Comparison of ENCODE assay signal across 21 cellular contexts in genomic region chr9:111271481-111272080, GRCh38. TPM values are rescaled to one million over a fixed set of nuclear protein-coding genes. Genes with fewer than 3 reads are reported as not detected.
DNase-seq lines count a peak whose midpoint lies in the region; ATAC-seq and TF ChIP-seq lines count a peak whose summit lies in the region.
"Had no signal": no experiment of that assay in that cellular context is flagged by ENCODE, and none has a peak within 500 bp of the region (broad histone marks: within the 10 kb centered on the region; RNA-seq: fewer than 3 reads in every experiment).

No MANE protein-coding gene starts in this region.

- no peak overlapping the region for H3K9ac ChIP-seq in IMR-90 (ENCODE audit: low read depth, low read length)

- DNase-seq in IMR-90: peak; percentile 65
- peak; percentile 11 for DNase-seq in choroid plexus epithelial cell (ENCODE audit: low read depth)
- no peak for DNase-seq in nephron progenitor cell
- DNase-seq in right lobe of liver: no peak
- DNase-seq in NCI-H446 (lab: John Stamatoyannopoulos, UW): no peak
- no peak for DNase-seq in activated CD4-positive, alpha-beta memory T cell treated with anti-CD3 and anti-CD28 coated beads, Interleukin-2, amount 10 ng/mL, durations not matched to agents 7 days and 5 days
- DNase-seq in osteocyte (ENCODE audit: extremely low spot score, unreplicated experiment): no peak
- DNase-seq: KG1, MM.1S, NCI-H1105 treated with DMSO at 0.1 percent for 48 hours, NCI-H187 treated with DMSO at 0.1 percent for 48 hours had no signal

- 0 out of 2 replicates have a peak overlapping the region, but pooled peaks have one; percentile 33 for H2BK20ac ChIP-seq in IMR-90 (ENCODE audit: low read depth, low read length)

- H3K4me3 Mint-ChIP-seq in nephron progenitor cell (no peak overlapping the region), osteocyte (ENCODE audit: unreplicated experiment) (no peak overlapping the region)
- no peak overlapping the region for H3K4me3 Mint-ChIP-seq in activated CD4-positive, alpha-beta memory T cell treated with anti-CD3 and anti-CD28 coated beads, Interleukin-2, amount 10 ng/mL, durations not matched to agents 7 days and 5 days

- H2AFZ ChIP-seq in ACC112 (ENCODE audit: low read length, unreplicated experiment): peak overlapping the region; percentile 72
- H2AFZ ChIP-seq in IMR-90 (replicated peaks; ENCODE audit: low read length, poor library complexity): peak overlapping the region; percentile 83

- no peak overlapping the region for H4K5ac ChIP-seq in IMR-90 (ENCODE audit: low read depth, low read length)

- H3K9me3 Mint-ChIP-seq in nephron progenitor cell: peaks cover 11% of the 10 kb centered on the region
- H3K9me3 Mint-ChIP-seq in activated CD4-positive, alpha-beta memory T cell treated with anti-CD3 and anti-CD28 coated beads, Interleukin-2, amount 10 ng/mL, durations not matched to agents 7 days and 5 days: peaks cover 4% of the 10 kb centered on the region
- peaks cover 10% of the 10 kb centered on the region for H3K9me3 Mint-ChIP-seq in osteocyte (ENCODE audit: unreplicated experiment)

- in situ Hi-C loops in IMR-90 (cut with MboI; ENCODE audit: low sequenced_read_pairs): no loop called here

- H3K27ac Mint-ChIP-seq in nephron progenitor cell (peak overlapping the region; percentile 36), osteocyte (ENCODE audit: unreplicated experiment) (no peak overlapping the region)
- H3K27ac Mint-ChIP-seq in activated CD4-positive, alpha-beta memory T cell treated with anti-CD3 and anti-CD28 coated beads, Interleukin-2, amount 10 ng/mL, durations not matched to agents 7 days and 5 days: no peak overlapping the region

- H3K4me2 ChIP-seq in IMR-90 (ENCODE audit: low read depth, low read length): no peak overlapping the region

- no peak overlapping the region for H3K56ac ChIP-seq in IMR-90 (ENCODE audit: extremely low read depth, insufficient read depth, low read length)

- H3K23ac ChIP-seq in IMR-90 (ENCODE audit: low read depth, low read length): no peak overlapping the region

- H3K27me3 Mint-ChIP-seq in nephron progenitor cell (ENCODE audit: low read depth, poor library complexity) (no peaks in the 10 kb centered on the region), osteocyte (ENCODE audit: unreplicated experiment) (no peaks in the 10 kb centered on the region)
- peaks cover under 1% of the 10 kb centered on the region for H3K27me3 Mint-ChIP-seq in activated CD4-positive, alpha-beta memory T cell treated with anti-CD3 and anti-CD28 coated beads, Interleukin-2, amount 10 ng/mL, durations not matched to agents 7 days and 5 days

- H3K9me1 ChIP-seq in IMR-90 (ENCODE audit: insufficient read depth, low read length): 0 out of 2 replicates have a peak, but pooled peaks cover 2% of the 10 kb centered on the region

- intact Hi-C loops in IMR-90 (cut with micrococcal nuclease): no loop called here
- intact Hi-C loops in right lobe of liver (cut with DNase I): no loop called here

- H2BK120ac ChIP-seq in IMR-90 (ENCODE audit: low read depth, low read length): no peak overlapping the region; the same call in 1 of the 2 replicates

- ATAC-seq in IMR-90 (ENCODE audit: low read depth) (peak; percentile 54; the same call in 1 of the 2 replicates), right lobe of liver (no peak)
- ATAC-seq: GM12878, HCT116, Panc1, Right ventricle myocardium inferior had no signal

- peak overlapping the region; percentile 46; the same call in 1 of the 2 replicates for H3K27ac ChIP-seq in ACC112 (ENCODE audit: low read depth, low read length)
- H3K27ac ChIP-seq in IMR-90 (ENCODE audit: insufficient read depth, low read length): no peak overlapping the region
- no peak overlapping the region for H3K27ac ChIP-seq in right lobe of liver
- H3K27ac ChIP-seq: 22Rv1, C4-2B, SK-N-MC had no signal

- 0 out of 2 replicates have a peak overlapping the region, but pooled peaks have one; percentile 26 for H3K4ac ChIP-seq in IMR-90 (ENCODE audit: low read depth, low read length)

- BruUV-seq in IMR-90 (replicated peaks; lab: Mats Ljungman, UMichigan): no TSS peak

- H2AK5ac ChIP-seq in IMR-90 (ENCODE audit: low read depth, low read length): no peak overlapping the region

- TF ChIP-seq POLR2A in IMR-90 (IDR thresholded peaks at IDR 0.05; ENCODE audit: low read depth, low read length) (no peak), right lobe of liver (IDR thresholded peaks at IDR 0.05) (no peak)

- no peak overlapping the region for H2BK5ac ChIP-seq in IMR-90 (ENCODE audit: low read depth, low read length, poor library complexity, severe bottlenecking)

- TF ChIP-seq CTCF in IMR-90 (conservative IDR thresholded peaks at IDR 0.05; ENCODE audit: low read depth, low read length) (no peak), choroid plexus epithelial cell (conservative IDR thresholded peaks at IDR 0.05; ENCODE audit: low read depth, low read length) (no peak), nephron progenitor cell (IDR thresholded peaks at IDR 0.05) (no peak), right lobe of liver (IDR thresholded peaks at IDR 0.05) (no peak), osteocyte (IDR thresholded peaks at IDR 0.05) (no peak)

- H4K8ac ChIP-seq in IMR-90 (ENCODE audit: low read depth in 2 of 2, low read length in 2 of 2): peak overlapping the region in 1 of 2 experiments; percentile 11; a peak in 1 of 4 replicates

- no peak overlapping the region for H2AK9ac ChIP-seq in IMR-90 (replicated peaks; ENCODE audit: low read depth, low read length, poor library complexity)

- CTCF ChIA-PET in IMR-90 (lab: Yijun Ruan, JAX): no interaction called here
- CTCF ChIA-PET in activated CD4-positive, alpha-beta memory T cell treated with anti-CD3 and anti-CD28 coated beads, Interleukin-2, amount 10 ng/mL, durations not matched to agents 7 days and 5 days (lab: Charles Lee): no interaction called here

- POLR2A ChIA-PET in IMR-90 (lab: Charles Lee; ENCODE audit: unreplicated experiment): interaction anchor here (0.5 kb wide), 1 partner anchor 697 kb away, joined by 3 read pairs; no protein-coding TSS in a partner anchor
- POLR2A ChIA-PET in activated CD4-positive, alpha-beta memory T cell treated with anti-CD3 and anti-CD28 coated beads, Interleukin-2, amount 10 ng/mL, durations not matched to agents 7 days and 5 days (lab: Charles Lee): no interaction called here

- no peak overlapping the region for H2BK15ac ChIP-seq in IMR-90 (ENCODE audit: low read depth, low read length)

- H3K79me2 ChIP-seq in ACC112 (ENCODE audit: control insufficient read depth, insufficient read depth, low read length, unreplicated experiment): no peaks in the 10 kb centered on the region

- no peaks in the 10 kb centered on the region for H3K36me3 Mint-ChIP-seq in nephron progenitor cell (ENCODE audit: low read depth)
- H3K36me3 Mint-ChIP-seq in activated CD4-positive, alpha-beta memory T cell treated with anti-CD3 and anti-CD28 coated beads, Interleukin-2, amount 10 ng/mL, durations not matched to agents 7 days and 5 days (ENCODE audit: low read depth): no peaks in the 10 kb centered on the region
- H3K36me3 Mint-ChIP-seq in osteocyte (ENCODE audit: unreplicated experiment): no peaks in the 10 kb centered on the region

- peaks cover 16% of the 10 kb centered on the region for H3K4me1 ChIP-seq in ACC112 (ENCODE audit: control insufficient read depth, insufficient read depth, low read length, unreplicated experiment)
- H3K4me1 ChIP-seq in IMR-90 (ENCODE audit: control insufficient read depth, insufficient read depth, low read length): peaks cover 2% of the 10 kb centered on the region; the same call in 1 of the 2 replicates
- H3K4me1 ChIP-seq in right lobe of liver: no peaks in the 10 kb centered on the region

- no peaks in the 10 kb centered on the region for H3K79me1 ChIP-seq in IMR-90 (ENCODE audit: low read depth in 1 of 2, low read length in 2 of 2)

- H3K27me3 ChIP-seq in ACC112 (ENCODE audit: insufficient read depth, low read length) (no peaks in the 10 kb centered on the region), IMR-90 (ENCODE audit: control insufficient read depth, insufficient read depth, low read length) (no peaks in the 10 kb centered on the region), right lobe of liver (no peaks in the 10 kb centered on the region)

- H3K4me1 Mint-ChIP-seq in nephron progenitor cell (peaks cover 18% of the 10 kb centered on the region), osteocyte (ENCODE audit: unreplicated experiment) (peaks cover 3% of the 10 kb centered on the region)
- no peaks in the 10 kb centered on the region for H3K4me1 Mint-ChIP-seq in activated CD4-positive, alpha-beta memory T cell treated with anti-CD3 and anti-CD28 coated beads, Interleukin-2, amount 10 ng/mL, durations not matched to agents 7 days and 5 days

- 57% methylated on average over 1 of the region's 4 CpGs; no CpG with 5 or more reads in 1 of the 2 experiments for WGBS in IMR-90 (ENCODE audit: extremely low coverage in 2 of 2, insufficient read length in 1 of 2), 2 experiments
- 60% methylated on average over 4 of the region's 4 CpGs for WGBS in right lobe of liver (ENCODE audit: insufficient coverage, low coverage, low lambda C conversion rate, missing lambda C conversion rate)

- H3K4me3 ChIP-seq in ACC112 (ENCODE audit: low read depth, low read length): peak overlapping the region; percentile 25; the same call in 1 of the 2 replicates
- H3K4me3 ChIP-seq in IMR-90 (ENCODE audit: insufficient read depth, low read depth, low read length): no peak overlapping the region
- no peak overlapping the region for H3K4me3 ChIP-seq in choroid plexus epithelial cell (ENCODE audit: low read depth, low read length)
- H3K4me3 ChIP-seq in right lobe of liver: no peak overlapping the region
- H3K4me3 ChIP-seq: GM12878, SK-N-MC had no signal

- H4K20me1 ChIP-seq in IMR-90 (ENCODE audit: insufficient read depth, low read length): no peaks in the 10 kb centered on the region

- no peak overlapping the region for H3K18ac ChIP-seq in IMR-90 (ENCODE audit: low read depth, low read length)

- H3K9me3 ChIP-seq in IMR-90 (ENCODE audit: control insufficient read depth, insufficient read depth, low read length) (no peaks in the 10 kb centered on the region), right lobe of liver (no peaks in the 10 kb centered on the region)

- H4K91ac ChIP-seq in IMR-90 (ENCODE audit: insufficient read depth, low read depth, low read length): no peak overlapping the region

- H3K14ac ChIP-seq in IMR-90 (replicated peaks; ENCODE audit: low read depth, low read length): peak overlapping the region; percentile 27

- dilution Hi-C loops in IMR-90 (cut with HindIII; ENCODE audit: low sequenced_read_pairs, unreplicated experiment): no loop called here

- TF ChIP-seq RAD21 in IMR-90 (IDR thresholded peaks at IDR 0.05; ENCODE audit: low read length): no peak

- H3K36me3 ChIP-seq in ACC112 (ENCODE audit: insufficient read depth, low read length): no peaks in the 10 kb centered on the region
- H3K36me3 ChIP-seq in IMR-90 (ENCODE audit: control insufficient read depth, insufficient read depth, low read length): no peaks in the 10 kb centered on the region
- no peaks in the 10 kb centered on the region for H3K36me3 ChIP-seq in right lobe of liver

RNA-seq across cellular contexts. Expression of gene OR2K2, which starts 58.4 kb away (rescaled TPM):
- total RNA-seq in IMR-90 (2012; rRNA removed) (not detected in 2 replicates), right lobe of liver (not detected), osteocyte (not detected in 2 replicates)
- polyA plus RNA-seq in IMR-90 (2012; rRNA removed): not detected in 2 replicates
- not detected in 2 replicates for polyA plus RNA-seq in IMR-90 (2012; cell fraction: cytosol; rRNA removed)
- polyA plus RNA-seq in IMR-90 (2012; cell fraction: nucleus; rRNA removed; ENCODE audit: low replicate concordance): 0.15 TPM in 1 of 2 replicates, not detected in the other
- not detected for total RNA-seq in activated CD4-positive, alpha-beta memory T cell treated with anti-CD3 and anti-CD28 coated beads, Interleukin-2, amount 10 ng/mL, durations not matched to agents 7 days and 5 days
- total RNA-seq: G401, GM12878, NCI-H460, Right ventricle myocardium inferior had no signal

Comparison
In these comparisons a context has a peak if more than half of its experiments do, and no peak if none do; other contexts are left out.
1. DNase-seq: peak in IMR-90 (single experiment) and choroid plexus epithelial cell (single experiment); none in nephron progenitor cell (single experiment), right lobe of liver (0 of 3), NCI-H446 (0 of 2), activated CD4-positive, alpha-beta memory T cell treated with anti-CD3 and anti-CD28 coated beads, Interleukin-2, amount 10 ng/mL, durations not matched to agents 7 days and 5 days (single experiment) and osteocyte (single experiment).